Comparison of ENCODE assay signal across 6 cellular contexts in the genomic region with DNA sequence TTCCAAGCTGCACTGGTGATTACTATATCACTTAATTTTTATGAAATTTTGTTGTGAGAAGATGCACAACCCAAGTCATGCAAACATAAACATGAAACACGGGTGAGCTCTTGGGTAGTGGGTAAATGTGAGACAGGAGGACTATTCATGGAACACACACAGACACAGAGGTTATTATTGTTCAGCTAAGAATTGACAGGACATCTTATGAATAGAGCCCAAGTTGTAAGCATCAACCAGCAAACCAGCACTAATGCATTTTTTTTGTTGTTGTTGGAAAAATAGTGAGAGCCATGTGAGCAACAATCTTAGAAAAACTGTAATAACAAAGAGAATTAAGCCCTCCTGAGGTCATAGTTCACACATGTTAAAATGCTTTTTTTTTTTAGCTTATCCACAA.
"Had no signal": no experiment of that assay in that cellular context is flagged by ENCODE, and none has a peak within 500 bp of the region (broad histone marks: within the 10 kb centered on the region; RNA-seq: fewer than 3 reads in every experiment).

No MANE protein-coding gene starts in this region.

- H3K9ac ChIP-seq: GM23248 had no signal

- H3K27ac ChIP-seq: GM23248 had no signal

- H3K4me3 ChIP-seq: GM23248, K562 had no signal

- H2AFZ ChIP-seq: GM23248 had no signal

- DNase-seq: GM23248, GOT3, H7, HCEC 1CT, IMR-90 had no signal
